In genomic region chr15:93235321-93235720, GRCh38 we compare ENCODE assay signal across 22 cellular contexts.
"Had no signal": no experiment of that assay in that cellular context is flagged by ENCODE, and none has a peak within 500 bp of the region (broad histone marks: within the 10 kb centered on the region; RNA-seq: fewer than 3 reads in every experiment).

No MANE protein-coding gene starts in this region.

- H3K4me3 ChIP-seq: left ventricle myocardium inferior, thoracic aorta, upper lobe of right lung had no signal

- H3K27ac ChIP-seq: epithelial cell of prostate, left ventricle myocardium inferior had no signal

- H3K9me3 Mint-ChIP-seq: activated naive CD4-positive, alpha-beta T cell treated with anti-CD3 and anti-CD28 coated beads, Interleukin-2, amount 50 U/mL, for 24 hours; activated naive CD8-positive, alpha-beta T cell treated with anti-CD3 and anti-CD28 coated beads, Interleukin-2, amount 50 U/mL, for 24 hours; activated T-helper 17 cell treated with anti-CD3 and anti-CD28 coated beads, Interleukin-2, amount 50 U/mL, for 72 hours had no signal

- H3K27ac Mint-ChIP-seq: activated naive CD8-positive, alpha-beta T cell treated with anti-CD3 and anti-CD28 coated beads, Interleukin-2, amount 50 U/mL, for 24 hours; activated T-helper 17 cell treated with anti-CD3 and anti-CD28 coated beads, Interleukin-2, amount 50 U/mL, for 72 hours; mesothelial cell of epicardium had no signal

- DNase-seq: activated CD4-positive, alpha-beta T cell treated with anti-CD3 and anti-CD28 coated beads for 4 hours; activated CD4-positive, alpha-beta T cell treated with anti-CD3 and anti-CD28 coated beads, Interleukin-2, amount 50 U/mL, for 4 hours; activated CD4-positive, CD25-positive, alpha-beta regulatory T cell; activated naive CD8-positive, alpha-beta T cell treated with anti-CD3 and anti-CD28 coated beads, Interleukin-2, amount 50 U/mL, for 24 hours; activated T-cell treated with anti-CD3 and anti-CD28 coated beads for 4 hours; central memory CD4-positive, alpha-beta T cell; effector CD4-positive, alpha-beta T cell; glutamatergic neuron; left ventricle myocardium inferior; mammary epithelial cell; naive thymus-derived CD4-positive, alpha-beta T cell; posterior cingulate gyrus; right cardiac atrium; stimulated activated CD4-positive, alpha-beta T cell treated with anti-CD3 and anti-CD28 coated beads, Interleukin-12 subunit alpha, Interleukin-12 subunit beta, amount 100 ng/mL, for 4 hours; stimulated activated CD4-positive, alpha-beta T cell treated with anti-CD3 and anti-CD28 coated beads, Interleukin-4, amount 100 ng/mL, for 1 hour; stimulated activated naive CD8-positive, alpha-beta T cell treated with anti-CD3 and anti-CD28 coated beads, Interleukin-15, Interleukin-2, amounts not matched to agents 100 U/mL and 50 U/mL, for 24 hours; upper lobe of right lung had no signal

- H3K27me3 ChIP-seq: upper lobe of right lung had no signal

- H3K9me3 ChIP-seq: thoracic aorta, upper lobe of right lung had no signal

- ATAC-seq: activated naive CD8-positive, alpha-beta T cell treated with anti-CD3 and anti-CD28 coated beads, Interleukin-2, amount 50 U/mL, for 24 hours; stimulated activated naive CD8-positive, alpha-beta T cell treated with anti-CD3 and anti-CD28 coated beads, Interleukin-15, Interleukin-2, amounts not matched to agents 100 U/mL and 50 U/mL, for 24 hours had no signal

- H3K4me1 ChIP-seq: left ventricle myocardium inferior, upper lobe of right lung had no signal

- H3K4me3 Mint-ChIP-seq: mesothelial cell of epicardium had no signal

- H3K36me3 ChIP-seq: left ventricle myocardium inferior, thoracic aorta, upper lobe of right lung had no signal

- H3K36me3 Mint-ChIP-seq: activated naive CD4-positive, alpha-beta T cell treated with anti-CD3 and anti-CD28 coated beads, Interleukin-2, amount 50 U/mL, for 24 hours; naive thymus-derived CD4-positive, alpha-beta T cell had no signal
